1 cellular context compared by ENCODE assay signal in the genomic region with DNA sequence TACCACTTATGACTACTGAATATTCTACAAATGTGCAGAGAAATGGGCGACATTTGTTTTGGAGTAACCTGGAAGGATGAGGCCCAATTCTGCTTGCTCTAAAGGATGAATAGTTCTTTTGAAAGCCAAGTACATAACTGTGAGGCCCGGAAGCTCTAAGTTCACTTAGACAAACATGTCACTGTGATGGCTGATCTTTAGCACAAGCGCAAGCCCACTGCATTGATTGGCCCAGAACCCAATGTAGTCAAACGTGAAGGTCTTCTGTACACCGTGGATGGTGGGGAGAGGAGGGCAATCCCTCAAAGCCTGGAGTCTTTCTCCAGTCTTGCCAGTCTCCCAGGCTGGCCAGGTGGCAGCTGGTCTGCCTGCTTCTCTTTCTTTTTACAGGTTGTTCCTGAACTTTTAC.
A peak's percentile ranks its signal among the peaks of the same experiment; 100 is the strongest.
TF ChIP-seq lines count a peak whose summit lies in the region.

No MANE protein-coding gene starts in this region.

TF ChIP-seq in HepG2, 621 proteins besides CTCF, POLR2A, EP300 and RAD21 (continued from another document and continues in another):
- no peak for TF ChIP-seq AFF4 (CRISPR knock-in tag; IDR thresholded peaks at IDR 0.05)
- no peak for TF ChIP-seq ZNF251 (CRISPR knock-in tag; IDR thresholded peaks at IDR 0.05)
- no peak for TF ChIP-seq ATF3 (CRISPR knock-in tag; IDR thresholded peaks at IDR 0.05)
- TF ChIP-seq JUNB (CRISPR knock-in tag; IDR thresholded peaks at IDR 0.05; ENCODE audit: borderline replicate concordance) = no peak
- peak; percentile 91 for TF ChIP-seq AHDC1 (CRISPR knock-in tag; IDR thresholded peaks at IDR 0.05; ENCODE audit: borderline replicate concordance)
- TF ChIP-seq, protein P1, sequence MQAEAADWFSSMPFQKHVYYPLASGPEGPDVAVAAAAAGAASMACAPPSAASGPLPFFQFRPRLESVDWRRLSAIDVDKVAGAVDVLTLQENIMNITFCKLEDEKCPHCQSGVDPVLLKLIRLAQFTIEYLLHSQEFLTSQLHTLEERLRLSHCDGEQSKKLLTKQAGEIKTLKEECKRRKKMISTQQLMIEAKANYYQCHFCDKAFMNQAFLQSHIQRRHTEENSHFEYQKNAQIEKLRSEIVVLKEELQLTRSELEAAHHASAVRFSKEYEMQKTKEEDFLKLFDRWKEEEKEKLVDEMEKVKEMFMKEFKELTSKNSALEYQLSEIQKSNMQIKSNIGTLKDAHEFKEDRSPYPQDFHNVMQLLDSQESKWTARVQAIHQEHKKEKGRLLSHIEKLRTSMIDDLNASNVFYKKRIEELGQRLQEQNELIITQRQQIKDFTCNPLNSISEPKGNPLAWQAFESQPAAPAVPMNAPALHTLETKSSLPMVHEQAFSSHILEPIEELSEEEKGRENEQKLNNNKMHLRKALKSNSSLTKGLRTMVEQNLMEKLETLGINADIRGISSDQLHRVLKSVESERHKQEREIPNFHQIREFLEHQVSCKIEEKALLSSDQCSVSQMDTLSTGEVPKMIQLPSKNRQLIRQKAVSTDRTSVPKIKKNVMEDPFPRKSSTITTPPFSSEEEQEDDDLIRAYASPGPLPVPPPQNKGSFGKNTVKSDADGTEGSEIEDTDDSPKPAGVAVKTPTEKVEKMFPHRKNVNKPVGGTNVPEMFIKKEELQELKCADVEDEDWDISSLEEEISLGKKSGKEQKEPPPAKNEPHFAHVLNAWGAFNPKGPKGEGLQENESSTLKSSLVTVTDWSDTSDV (CRISPR knock-in tag; IDR thresholded peaks at IDR 0.05) = no peak
- no peak for TF ChIP-seq ZNF263 (CRISPR knock-in tag; IDR thresholded peaks at IDR 0.05)
- TF ChIP-seq HOXA7 (CRISPR knock-in tag; IDR thresholded peaks at IDR 0.05) = no peak
- no peak for TF ChIP-seq ZNF784 (CRISPR knock-in tag; IDR thresholded peaks at IDR 0.05; ENCODE audit: borderline replicate concordance)
- no peak for TF ChIP-seq KMT2A (CRISPR knock-in tag; IDR thresholded peaks at IDR 0.05)
- TF ChIP-seq ZNF598 (CRISPR knock-in tag; IDR thresholded peaks at IDR 0.05; ENCODE audit: borderline replicate concordance) = no peak
- TF ChIP-seq ZNF260 (CRISPR knock-in tag; IDR thresholded peaks at IDR 0.05; ENCODE audit: borderline replicate concordance, low read depth) = no peak
- no peak for TF ChIP-seq ZNF7 (CRISPR knock-in tag; IDR thresholded peaks at IDR 0.05)
- TF ChIP-seq, protein P2, sequence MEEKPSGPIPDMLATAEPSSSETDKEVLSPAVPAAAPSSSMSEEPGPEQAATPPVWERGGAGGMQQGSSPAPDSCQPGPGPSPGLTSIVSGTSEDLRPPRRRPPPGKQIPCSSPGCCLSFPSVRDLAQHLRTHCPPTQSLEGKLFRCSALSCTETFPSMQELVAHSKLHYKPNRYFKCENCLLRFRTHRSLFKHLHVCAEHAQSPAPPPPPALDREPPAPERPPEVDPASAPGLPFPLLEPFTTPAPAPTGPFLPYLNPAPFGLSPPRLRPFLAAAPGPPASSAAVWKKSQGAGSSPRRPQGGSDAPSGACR (CRISPR knock-in tag; IDR thresholded peaks at IDR 0.05) = no peak
- TF ChIP-seq HNF4A (CRISPR knock-in tag; IDR thresholded peaks at IDR 0.05) = peak; percentile 93
- no peak for TF ChIP-seq MIER3 (CRISPR knock-in tag; IDR thresholded peaks at IDR 0.05; ENCODE audit: borderline replicate concordance)
- no peak for TF ChIP-seq ZNF256 (CRISPR knock-in tag; conservative IDR thresholded peaks at IDR 0.05)
- TF ChIP-seq U2AF2 (IDR thresholded peaks at IDR 0.05; ENCODE audit: low read depth, low read length) = no peak
- TF ChIP-seq SOX5 (CRISPR knock-in tag; IDR thresholded peaks at IDR 0.05; ENCODE audit: borderline replicate concordance) = peak; percentile 63; the same call in 1 of the 2 replicates
- TF ChIP-seq ZNF572 (CRISPR knock-in tag; IDR thresholded peaks at IDR 0.05) = no peak
- TF ChIP-seq ZNF546 (CRISPR knock-in tag; conservative IDR thresholded peaks at IDR 0.05) = no peak
- no peak for TF ChIP-seq PHF20 (CRISPR knock-in tag; IDR thresholded peaks at IDR 0.05)
- TF ChIP-seq ZNF326 (CRISPR knock-in tag; IDR thresholded peaks at IDR 0.05; ENCODE audit: borderline replicate concordance) = no peak
- no peak for TF ChIP-seq DMTF1 (CRISPR knock-in tag; IDR thresholded peaks at IDR 0.05)
- no peak for TF ChIP-seq PHF8 (CRISPR knock-in tag; IDR thresholded peaks at IDR 0.05)
- no peak for TF ChIP-seq ZNF563 (CRISPR knock-in tag; IDR thresholded peaks at IDR 0.05)
- TF ChIP-seq ZNF747 (CRISPR knock-in tag; IDR thresholded peaks at IDR 0.05; ENCODE audit: borderline replicate concordance) = no peak
- TF ChIP-seq ZFP36L2 (CRISPR knock-in tag; IDR thresholded peaks at IDR 0.05) = no peak
- TF ChIP-seq ZC3H13 (CRISPR knock-in tag; IDR thresholded peaks at IDR 0.05) = no peak
- TF ChIP-seq ZNF136 (CRISPR knock-in tag; IDR thresholded peaks at IDR 0.05; ENCODE audit: low read depth) = no peak
- TF ChIP-seq ZNF720 (CRISPR knock-in tag; IDR thresholded peaks at IDR 0.05) = no peak
- TF ChIP-seq ZNF678 (CRISPR knock-in tag; IDR thresholded peaks at IDR 0.05) = no peak
- TF ChIP-seq, protein P3, sequence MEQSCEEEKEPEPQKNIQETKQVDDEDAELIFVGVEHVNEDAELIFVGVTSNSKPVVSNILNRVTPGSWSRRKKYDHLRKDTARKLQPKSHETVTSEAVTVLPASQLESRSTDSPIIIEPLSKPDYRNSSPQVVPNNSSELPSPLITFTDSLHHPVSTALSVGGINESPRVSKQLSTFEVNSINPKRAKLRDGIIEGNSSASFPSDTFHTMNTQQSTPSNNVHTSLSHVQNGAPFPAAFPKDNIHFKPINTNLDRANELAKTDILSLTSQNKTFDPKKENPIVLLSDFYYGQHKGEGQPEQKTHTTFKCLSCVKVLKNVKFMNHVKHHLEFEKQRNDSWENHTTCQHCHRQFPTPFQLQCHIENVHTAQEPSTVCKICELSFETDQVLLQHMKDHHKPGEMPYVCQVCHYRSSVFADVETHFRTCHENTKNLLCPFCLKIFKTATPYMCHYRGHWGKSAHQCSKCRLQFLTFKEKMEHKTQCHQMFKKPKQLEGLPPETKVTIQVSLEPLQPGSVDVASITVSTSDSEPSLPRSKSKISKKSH (CRISPR knock-in tag; IDR thresholded peaks at IDR 0.05; ENCODE audit: borderline replicate concordance) = no peak
- no peak for TF ChIP-seq ZNF746 (CRISPR knock-in tag; IDR thresholded peaks at IDR 0.05)
- TF ChIP-seq PITX1 (CRISPR knock-in tag; IDR thresholded peaks at IDR 0.05) = no peak; the same call in 1 of the 2 replicates
- no peak for TF ChIP-seq SKI (IDR thresholded peaks at IDR 0.05; ENCODE audit: partially characterized antibody)
- TF ChIP-seq KDM5A (IDR thresholded peaks at IDR 0.05; ENCODE audit: borderline replicate concordance, low read length) = no peak
- TF ChIP-seq HHEX (CRISPR knock-in tag; IDR thresholded peaks at IDR 0.05) = 0 out of 2 replicates have a peak, but pooled peaks have one; percentile 35
- TF ChIP-seq STAG1 (CRISPR knock-in tag; IDR thresholded peaks at IDR 0.05) = peak; percentile 20; the same call in 1 of the 2 replicates
- TF ChIP-seq ZBTB1 (CRISPR knock-in tag; IDR thresholded peaks at IDR 0.05; ENCODE audit: borderline replicate concordance) = no peak
- TF ChIP-seq ZNF274 (CRISPR knock-in tag; IDR thresholded peaks at IDR 0.05) = no peak
- no peak for TF ChIP-seq ZBTB3 (CRISPR knock-in tag; IDR thresholded peaks at IDR 0.05; ENCODE audit: borderline replicate concordance, low read depth)
- TF ChIP-seq FUBP1 (CRISPR knock-in tag; IDR thresholded peaks at IDR 0.05; ENCODE audit: borderline replicate concordance) = no peak
